In the genomic region with DNA sequence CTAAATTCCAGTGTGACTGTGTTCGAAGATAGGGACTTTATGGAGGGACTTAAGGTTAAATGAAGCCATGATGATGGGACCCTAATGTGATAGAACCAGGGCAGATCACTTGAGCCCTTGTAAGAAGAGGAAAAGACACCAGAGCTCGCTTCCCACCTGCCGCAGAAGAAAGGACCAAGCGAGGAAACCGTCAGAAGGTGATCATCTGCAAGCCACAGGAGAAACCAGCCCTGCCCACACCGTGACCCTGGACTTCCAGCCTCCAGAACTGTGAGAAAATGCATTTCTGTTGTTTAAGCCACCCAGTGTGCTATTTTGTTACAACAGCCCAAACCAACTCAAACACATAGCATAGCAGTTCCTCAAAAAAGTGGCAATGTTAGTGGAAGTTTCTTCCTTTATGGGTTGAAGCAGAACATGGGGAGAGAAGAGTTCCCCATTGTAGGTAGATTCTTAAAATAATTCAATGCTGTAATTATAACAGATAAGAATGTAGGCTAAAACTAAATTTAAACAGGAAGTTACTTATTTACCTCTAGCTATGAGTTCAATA, we compare ENCODE assay signal across 14 cellular contexts.
"Had no signal": no experiment of that assay in that cellular context is flagged by ENCODE, and none has a peak within 500 bp of the region (broad histone marks: within the 10 kb centered on the region; RNA-seq: fewer than 3 reads in every experiment).

No MANE protein-coding gene starts in this region.

- H3K9me3 Mint-ChIP-seq: activated naive CD8-positive, alpha-beta T cell treated with anti-CD3 and anti-CD28 coated beads for 36 hours; stimulated activated naive CD8-positive, alpha-beta T cell treated with anti-CD3 and anti-CD28 coated beads, Interleukin-15, Interleukin-2, amounts not matched to agents 100 ng/mL and 50 ng/mL, for 24 hours had no signal

- H3K36me3 Mint-ChIP-seq: activated naive CD8-positive, alpha-beta T cell treated with anti-CD3 and anti-CD28 coated beads for 36 hours; naive B cell had no signal

- H3K27me3 ChIP-seq: upper lobe of left lung had no signal

- DNase-seq: activated CD4-positive, alpha-beta T cell treated with anti-CD3 and anti-CD28 coated beads, Interleukin-2, amount 50 U/mL, for 1 hour; activated gamma-delta T cell; activated naive CD8-positive, alpha-beta T cell treated with anti-CD3 and anti-CD28 coated beads for 36 hours; activated T-cell treated with anti-CD3 and anti-CD28 coated beads, Interleukin-2, amount 50 U/mL, for 1 hour; dermis blood vessel endothelial cell; left cardiac atrium; naive B cell; retina; stimulated activated CD4-positive, alpha-beta T cell treated with anti-CD3 and anti-CD28 coated beads, Interleukin-4, amount 100 ng/mL, for 1 hour; stimulated activated CD8-positive, alpha-beta memory T cell treated with anti-CD3 and anti-CD28 coated beads, Interleukin-4, amount 100 ng/mL, for 48 hours; upper lobe of left lung had no signal

- H3K4me1 ChIP-seq: parathyroid adenoma had no signal

- H3K4me3 ChIP-seq: lung, upper lobe of left lung had no signal

- H3K27me3 Mint-ChIP-seq: activated naive CD8-positive, alpha-beta T cell treated with anti-CD3 and anti-CD28 coated beads for 36 hours had no signal

- H3K36me3 ChIP-seq: upper lobe of left lung had no signal

- H3K4me3 Mint-ChIP-seq: activated naive CD8-positive, alpha-beta T cell treated with anti-CD3 and anti-CD28 coated beads for 36 hours; naive B cell; stimulated activated naive CD8-positive, alpha-beta T cell treated with anti-CD3 and anti-CD28 coated beads, Interleukin-15, Interleukin-2, amounts not matched to agents 100 ng/mL and 50 ng/mL, for 24 hours had no signal

- H3K27ac Mint-ChIP-seq: activated naive CD8-positive, alpha-beta T cell treated with anti-CD3 and anti-CD28 coated beads for 36 hours; stimulated activated naive CD8-positive, alpha-beta T cell treated with anti-CD3 and anti-CD28 coated beads, Interleukin-15, Interleukin-2, amounts not matched to agents 100 ng/mL and 50 ng/mL, for 24 hours had no signal

- ATAC-seq: left cardiac atrium had no signal

- H3K27ac ChIP-seq: parathyroid adenoma, upper lobe of left lung had no signal

- H3K9me3 ChIP-seq: upper lobe of left lung had no signal
